Comparison of ENCODE assay signal across 13 cellular contexts in genomic region chr2:228689049-228689448, GRCh38.
DNase-seq lines count a peak whose midpoint lies in the region; ATAC-seq and TF ChIP-seq lines count a peak whose summit lies in the region.
"Had no signal": no experiment of that assay in that cellular context is flagged by ENCODE, and none has a peak within 500 bp of the region (broad histone marks: within the 10 kb centered on the region; RNA-seq: fewer than 3 reads in every experiment).

No MANE protein-coding gene starts in this region.

- POLR2A ChIA-PET in CD8-positive, alpha-beta T cell (lab: Charles Lee), result no interaction called here

- no peak overlapping the region for H2AFZ ChIP-seq in OCI-LY3 (ENCODE audit: low read depth, low read length)

- H3K9me3 ChIP-seq in OCI-LY3 (ENCODE audit: insufficient read depth, low read length), result no peaks in the 10 kb centered on the region
- no peaks in the 10 kb centered on the region for H3K9me3 ChIP-seq in CD8-positive, alpha-beta T cell (ENCODE audit: low read length)
- H3K9me3 ChIP-seq in adrenal gland (replicated peaks in 1 of 3), result no peaks in the 10 kb centered on the region
- H3K9me3 ChIP-seq: body of pancreas had no signal

- H3K36me3 Mint-ChIP-seq in type B pancreatic cell, result no peaks in the 10 kb centered on the region
- H3K36me3 Mint-ChIP-seq in CD8-positive, alpha-beta T cell, result no peaks in the 10 kb centered on the region

- no peak overlapping the region for H3K27ac Mint-ChIP-seq in type B pancreatic cell
- H3K27ac Mint-ChIP-seq in CD8-positive, alpha-beta T cell, result no peak overlapping the region
- H3K27ac Mint-ChIP-seq: stimulated activated naive CD8-positive, alpha-beta T cell treated with anti-CD3 and anti-CD28 coated beads, Interleukin-15, Interleukin-2, amounts not matched to agents 100 ng/mL and 50 ng/mL, for 24 hours had no signal

- no peaks in the 10 kb centered on the region for H3K79me2 ChIP-seq in OCI-LY3 (ENCODE audit: low read length)

- H3K36me3 ChIP-seq in OCI-LY3 (replicated peaks; ENCODE audit: low read depth, low read length) (no peaks in the 10 kb centered on the region), adrenal gland (replicated peaks in 1 of 2) (no peaks in the 10 kb centered on the region)
- H3K36me3 ChIP-seq in CD8-positive, alpha-beta T cell (ENCODE audit: insufficient read depth, low read length), result no peaks in the 10 kb centered on the region

- H3K4me3 ChIP-seq in OCI-LY3 (ENCODE audit: low read length) (no peak overlapping the region), fibroblast of villous mesenchyme (ENCODE audit: low read depth, low read length) (no peak overlapping the region), adrenal gland (no peak overlapping the region)
- H3K4me3 ChIP-seq in CD8-positive, alpha-beta T cell (ENCODE audit: low read depth, low read length), result no peak overlapping the region
- H3K4me3 ChIP-seq: body of pancreas, skin epidermis had no signal

- H3K27me3 Mint-ChIP-seq in type B pancreatic cell, result no peaks in the 10 kb centered on the region
- H3K27me3 Mint-ChIP-seq in CD8-positive, alpha-beta T cell (ENCODE audit: low read depth), result no peaks in the 10 kb centered on the region
- H3K27me3 Mint-ChIP-seq: stimulated activated naive CD8-positive, alpha-beta T cell treated with anti-CD3 and anti-CD28 coated beads, Interleukin-15, Interleukin-2, amounts not matched to agents 100 ng/mL and 50 ng/mL, for 24 hours had no signal

- H3K9me3 Mint-ChIP-seq in type B pancreatic cell, result no peaks in the 10 kb centered on the region
- H3K9me3 Mint-ChIP-seq in CD8-positive, alpha-beta T cell, result peaks cover 9% of the 10 kb centered on the region

- no peaks in the 10 kb centered on the region for H3K4me1 Mint-ChIP-seq in type B pancreatic cell (ENCODE audit: unreplicated experiment)
- H3K4me1 Mint-ChIP-seq in CD8-positive, alpha-beta T cell (ENCODE audit: low read depth), result no peaks in the 10 kb centered on the region

- H3K4me3 Mint-ChIP-seq in type B pancreatic cell, result no peak overlapping the region
- no peak overlapping the region for H3K4me3 Mint-ChIP-seq in CD8-positive, alpha-beta T cell
- H3K4me3 Mint-ChIP-seq: stimulated activated naive CD8-positive, alpha-beta T cell treated with anti-CD3 and anti-CD28 coated beads, Interleukin-15, Interleukin-2, amounts not matched to agents 100 ng/mL and 50 ng/mL, for 24 hours had no signal

- no peak overlapping the region for H3K27ac ChIP-seq in OCI-LY3 (ENCODE audit: low read length)
- no peak overlapping the region for H3K27ac ChIP-seq in CD8-positive, alpha-beta T cell (ENCODE audit: low read depth, low read length)
- no peak overlapping the region for H3K27ac ChIP-seq in adrenal gland
- H3K27ac ChIP-seq: body of pancreas, skin epidermis had no signal

- H3K9ac ChIP-seq in OCI-LY3 (ENCODE audit: low read length), result no peak overlapping the region

- H4K20me1 ChIP-seq in OCI-LY3 (ENCODE audit: insufficient read depth, low read length), result no peaks in the 10 kb centered on the region

- CTCF ChIA-PET in CD8-positive, alpha-beta T cell (lab: Charles Lee), result no interaction called here

- TF ChIP-seq CTCF in OCI-LY3 (IDR thresholded peaks at IDR 0.05; ENCODE audit: low read depth, low read length) (peak; percentile 21; the same call in 1 of the 2 replicates), fibroblast of villous mesenchyme (IDR thresholded peaks at IDR 0.05; ENCODE audit: insufficient read depth, low read depth, low read length) (peak; percentile 54), type B pancreatic cell (conservative IDR thresholded peaks at IDR 0.05) (peak; percentile 75), adrenal gland (IDR thresholded peaks at IDR 0.05) (peak in 1 of 6 experiments; percentile 16)
- TF ChIP-seq CTCF in CD8-positive, alpha-beta T cell (IDR thresholded peaks at IDR 0.05), result no peak

- DNase-seq in NCI-H510A treated with DMSO at 0.1 percent for 48 hours (lab: John Stamatoyannopoulos, UW) (peak; percentile 27), NCI-H510A (lab: John Stamatoyannopoulos, UW) (no peak), fibroblast of villous mesenchyme (ENCODE audit: low read depth) (peak; percentile 39), type B pancreatic cell (ENCODE audit: extremely low spot score, unreplicated experiment) (no peak), adrenal gland (no peak)
- no peak for DNase-seq in CD8-positive, alpha-beta T cell
- DNase-seq: activated CD4-positive, CD25-positive, alpha-beta regulatory T cell treated with anti-CD3 and anti-CD28 coated beads, Interleukin-2, amount 50 U/mL, for 72 hours; body of pancreas; NCI-H446 treated with DMSO at 0.1 percent for 48 hours had no signal

- H3K4me1 ChIP-seq in OCI-LY3 (ENCODE audit: low read length) (no peaks in the 10 kb centered on the region), adrenal gland (replicated peaks in 1 of 2) (no peaks in the 10 kb centered on the region)
- no peaks in the 10 kb centered on the region for H3K4me1 ChIP-seq in CD8-positive, alpha-beta T cell (ENCODE audit: insufficient read depth, low read length)
- H3K4me1 ChIP-seq: body of pancreas had no signal

- 49 to 53% (median 50%) methylated on average over 7 of the region's 7 CpGs for WGBS in adrenal gland, 4 donors

- intact Hi-C loops in CD8-positive, alpha-beta T cell (cut with DNase I, micrococcal nuclease), result no loop called here
- intact Hi-C loops in adrenal gland (cut with DNase I), result loop anchor here (10.0 kb wide), 2 partner anchors 586 to 896 kb away; partner anchors contain the start of gene PID1 (in 1 of the 2)

- H3K27me3 ChIP-seq in OCI-LY3 (ENCODE audit: low read depth, low read length) (no peaks in the 10 kb centered on the region), adrenal gland (no peaks in the 10 kb centered on the region)
- no peaks in the 10 kb centered on the region for H3K27me3 ChIP-seq in CD8-positive, alpha-beta T cell (ENCODE audit: insufficient read depth, low read length)
- H3K27me3 ChIP-seq: body of pancreas had no signal

- no peak overlapping the region for H3K4me2 ChIP-seq in OCI-LY3 (ENCODE audit: low read length)

- TF ChIP-seq POLR2A in adrenal gland (IDR thresholded peaks at IDR 0.05), result no peak

- no peak for ATAC-seq in CD8-positive, alpha-beta T cell
- ATAC-seq in HG02970 (IDR thresholded peaks at IDR 0.05; ENCODE audit: low FRiP score, unreplicated experiment), result no peak
- ATAC-seq: body of pancreas had no signal

Comparison
In these comparisons a context has a peak if more than half of its experiments do, and no peak if none do; other contexts are left out.
1. DNase-seq: peak in NCI-H510A treated with DMSO at 0.1 percent for 48 hours (single experiment) and fibroblast of villous mesenchyme (single experiment); none in NCI-H510A (single experiment), type B pancreatic cell (single experiment), CD8-positive, alpha-beta T cell (0 of 7) and adrenal gland (0 of 7).
2. intact Hi-C loops: an anchor here in adrenal gland (10.0 kb wide); none called in CD8-positive, alpha-beta T cell.